ENCODE assay signal across 12 cellular contexts in the genomic region with DNA sequence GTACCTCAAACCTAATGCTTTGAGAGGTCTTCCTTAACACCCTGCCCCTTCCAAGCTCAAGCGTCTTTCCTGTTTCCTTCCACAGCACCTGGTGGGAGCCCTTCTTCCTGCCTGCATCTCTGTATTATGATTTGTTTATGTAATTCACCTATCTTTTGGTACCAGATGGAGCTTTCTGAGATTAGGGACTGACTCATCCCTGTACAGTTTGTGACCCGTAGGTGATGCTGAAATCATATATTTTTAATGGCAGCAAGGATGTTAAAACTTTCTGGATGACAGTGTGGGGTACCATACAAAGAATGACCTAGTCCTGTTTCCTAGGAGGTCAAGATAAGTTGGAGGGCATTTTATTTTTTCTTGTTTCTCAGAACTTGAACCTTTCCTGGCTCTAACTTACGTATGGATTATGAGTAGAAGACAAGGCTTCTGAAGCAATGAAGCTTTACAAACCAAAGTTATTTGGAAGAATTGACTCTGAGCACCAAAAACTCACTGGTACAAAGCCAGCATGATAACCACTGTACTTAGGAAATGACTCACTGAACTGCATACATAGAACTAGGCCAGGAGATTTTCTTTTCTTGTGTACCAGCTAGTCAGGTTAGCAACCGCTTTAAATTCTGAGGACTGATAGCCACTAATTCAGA. TPM values are rescaled to one million over a fixed set of nuclear protein-coding genes. Genes with fewer than 3 reads are reported as not detected.
DNase-seq lines count a peak whose midpoint lies in the region; ATAC-seq and TF ChIP-seq lines count a peak whose summit lies in the region.
"Had no signal": no experiment of that assay in that cellular context is flagged by ENCODE, and none has a peak within 500 bp of the region (broad histone marks: within the 10 kb centered on the region; RNA-seq: fewer than 3 reads in every experiment).

No MANE protein-coding gene starts in this region.

- no peaks in the 10 kb centered on the region for H3K4me1 ChIP-seq in esophagus muscularis mucosa

- TF ChIP-seq EP300 in esophagus muscularis mucosa (IDR thresholded peaks at IDR 0.05) = no peak

- H3K9me3 Mint-ChIP-seq in activated CD4-positive, alpha-beta T cell treated with anti-CD3 and anti-CD28 coated beads, Interleukin-2, amount 10 ng/mL, durations not matched to agents 24 days and 14 days = peaks cover 8% of the 10 kb centered on the region
- peaks cover 3% of the 10 kb centered on the region for H3K9me3 Mint-ChIP-seq in activated T-helper 1 cell treated with anti-CD3 and anti-CD28 coated beads, Interleukin-12 subunit alpha, Interleukin-12 subunit beta, Interleukin-2, Interleukin-4 antibody, amounts not matched to agents 30 ng/mL and 10 ng/mL and 1 ng/mL, durations not matched to agents 14 hours and 24 hours and 36 hours
- H3K9me3 Mint-ChIP-seq in stimulated activated naive B cell treated with anti-CD40 and anti-IgM and Interleukin-4, amounts not matched to agents 10 μg/mL and 1 μg/mL and 100 μg/mL, for 72 hours = peaks cover 0 to 1% of the 10 kb centered on the region in 2 donors
- no peaks in the 10 kb centered on the region for H3K9me3 Mint-ChIP-seq in CD14-positive monocyte
- H3K9me3 Mint-ChIP-seq: central memory CD8-positive, alpha-beta T cell had no signal

- peak; percentile 67 for ATAC-seq in HG03039 (IDR thresholded peaks at IDR 0.05; ENCODE audit: unreplicated experiment)
- ATAC-seq in stimulated activated naive B cell treated with anti-CD40 and anti-IgM and Interleukin-4, amounts not matched to agents 10 μg/mL and 1 μg/mL and 100 μg/mL, for 72 hours (replicated peaks) = peak; percentile 84 to 86

- no peaks in the 10 kb centered on the region for H3K9me3 ChIP-seq in esophagus muscularis mucosa

- peak overlapping the region; percentile 79 for H3K27ac Mint-ChIP-seq in activated CD4-positive, alpha-beta T cell treated with anti-CD3 and anti-CD28 coated beads, Interleukin-2, amount 10 ng/mL, durations not matched to agents 24 days and 14 days
- H3K27ac Mint-ChIP-seq in activated T-helper 1 cell treated with anti-CD3 and anti-CD28 coated beads, Interleukin-12 subunit alpha, Interleukin-12 subunit beta, Interleukin-2, Interleukin-4 antibody, amounts not matched to agents 30 ng/mL and 10 ng/mL and 1 ng/mL, durations not matched to agents 14 hours and 24 hours and 36 hours = peak overlapping the region; percentile 59
- H3K27ac Mint-ChIP-seq in stimulated activated naive B cell treated with anti-CD40 and anti-IgM and Interleukin-4, amounts not matched to agents 10 μg/mL and 1 μg/mL and 100 μg/mL, for 72 hours = peak overlapping the region; percentile 27
- H3K27ac Mint-ChIP-seq in CD14-positive monocyte = peak overlapping the region in 1 of 7 donors; percentile 0

- H3K27ac ChIP-seq in esophagus muscularis mucosa (replicated peaks in 1 of 4) = no peak overlapping the region

- 88% methylated on average over 4 of the region's 4 CpGs for WGBS in esophagus muscularis mucosa

- no peaks in the 10 kb centered on the region for H3K27me3 ChIP-seq in esophagus muscularis mucosa

- H3K36me3 ChIP-seq in esophagus muscularis mucosa = no peaks in the 10 kb centered on the region

- TF ChIP-seq POLR2A in esophagus muscularis mucosa (IDR thresholded peaks at IDR 0.05; ENCODE audit: low read depth) = no peak

- H3K4me3 Mint-ChIP-seq in activated CD4-positive, alpha-beta T cell treated with anti-CD3 and anti-CD28 coated beads, Interleukin-2, amount 10 ng/mL, durations not matched to agents 24 days and 14 days = peak overlapping the region; percentile 15
- H3K4me3 Mint-ChIP-seq in activated T-helper 1 cell treated with anti-CD3 and anti-CD28 coated beads, Interleukin-12 subunit alpha, Interleukin-12 subunit beta, Interleukin-2, Interleukin-4 antibody, amounts not matched to agents 30 ng/mL and 10 ng/mL and 1 ng/mL, durations not matched to agents 14 hours and 24 hours and 36 hours = peak overlapping the region; percentile 5
- H3K4me3 Mint-ChIP-seq in stimulated activated naive B cell treated with anti-CD40 and anti-IgM and Interleukin-4, amounts not matched to agents 10 μg/mL and 1 μg/mL and 100 μg/mL, for 72 hours = peak overlapping the region in 1 of 2 donors; percentile 34
- H3K4me3 Mint-ChIP-seq in CD14-positive monocyte = no peak overlapping the region
- H3K4me3 Mint-ChIP-seq: central memory CD8-positive, alpha-beta T cell had no signal

- H3K4me3 ChIP-seq in esophagus muscularis mucosa = no peak overlapping the region
- H3K4me3 ChIP-seq: lung had no signal

- intact Hi-C loops in activated CD4-positive, alpha-beta T cell treated with anti-CD3 and anti-CD28 coated beads, Interleukin-2, amount 10 ng/mL, durations not matched to agents 24 days and 14 days (cut with micrococcal nuclease) = loop anchor here (1.0 to 5.0 kb wide), 5 partner anchors 45 to 401 kb away; a partner anchor contains a TSS
- intact Hi-C loops in activated T-helper 1 cell treated with anti-CD3 and anti-CD28 coated beads, Interleukin-12 subunit alpha, Interleukin-12 subunit beta, Interleukin-2, Interleukin-4 antibody, amounts not matched to agents 30 ng/mL and 10 ng/mL and 1 ng/mL, durations not matched to agents 14 hours and 24 hours and 36 hours (cut with micrococcal nuclease) = loop anchor here (1.0 to 5.0 kb wide), 6 partner anchors 14 to 256 kb away; a partner anchor contains a TSS
- intact Hi-C loops in CD14-positive monocyte (cut with micrococcal nuclease) (no loop called here), esophagus muscularis mucosa (cut with DNase I) (no loop called here)

- peak; percentile 58 for DNase-seq in activated CD4-positive, alpha-beta T cell treated with anti-CD3 and anti-CD28 coated beads, Interleukin-2, amount 10 ng/mL, durations not matched to agents 24 days and 14 days
- no peak for DNase-seq in activated CD4-positive, alpha-beta T cell treated with anti-CD3 and anti-CD28 coated beads for 1 hour
- no peak for DNase-seq in activated T-helper 1 cell treated with anti-CD3 and anti-CD28 coated beads, Interleukin-12 subunit alpha, Interleukin-12 subunit beta, Interleukin-2, Interleukin-4 antibody, amounts not matched to agents 30 ng/mL and 10 ng/mL and 1 ng/mL, durations not matched to agents 14 hours and 24 hours and 36 hours (ENCODE audit: low spot score)
- DNase-seq in stimulated activated naive B cell treated with anti-CD40 and anti-IgM and Interleukin-4, amounts not matched to agents 10 μg/mL and 1 μg/mL and 100 μg/mL, for 72 hours = peak; percentile 4
- DNase-seq in CD14-positive monocyte (ENCODE audit: low spot score) = no peak
- DNase-seq in esophagus muscularis mucosa (ENCODE audit: extremely low spot score) = no peak
- DNase-seq in GOT3 (lab: John Stamatoyannopoulos, UW) = no peak
- DNase-seq: NCI-H1417 treated with DMSO at 0.1 percent for 48 hours; stimulated activated CD4-positive, alpha-beta T cell treated with anti-CD3 and anti-CD28 coated beads, Interleukin-4, amount 100 ng/mL, for 24 hours had no signal

- peaks cover 3% of the 10 kb centered on the region for H3K36me3 Mint-ChIP-seq in activated CD4-positive, alpha-beta T cell treated with anti-CD3 and anti-CD28 coated beads, Interleukin-2, amount 10 ng/mL, durations not matched to agents 24 days and 14 days (ENCODE audit: low read depth)
- H3K36me3 Mint-ChIP-seq in activated T-helper 1 cell treated with anti-CD3 and anti-CD28 coated beads, Interleukin-12 subunit alpha, Interleukin-12 subunit beta, Interleukin-2, Interleukin-4 antibody, amounts not matched to agents 30 ng/mL and 10 ng/mL and 1 ng/mL, durations not matched to agents 14 hours and 24 hours and 36 hours (ENCODE audit: low read depth) = peaks cover 10% of the 10 kb centered on the region
- peaks cover 1 to 11% of the 10 kb centered on the region in 2 donors for H3K36me3 Mint-ChIP-seq in stimulated activated naive B cell treated with anti-CD40 and anti-IgM and Interleukin-4, amounts not matched to agents 10 μg/mL and 1 μg/mL and 100 μg/mL, for 72 hours
- no peaks in the 10 kb centered on the region for H3K36me3 Mint-ChIP-seq in CD14-positive monocyte

- TF ChIP-seq CTCF in CD14-positive monocyte (IDR thresholded peaks at IDR 0.05) = no peak
- no peak for TF ChIP-seq CTCF in esophagus muscularis mucosa (IDR thresholded peaks at IDR 0.05)

- peaks cover 23% of the 10 kb centered on the region for H3K4me1 Mint-ChIP-seq in activated CD4-positive, alpha-beta T cell treated with anti-CD3 and anti-CD28 coated beads, Interleukin-2, amount 10 ng/mL, durations not matched to agents 24 days and 14 days
- H3K4me1 Mint-ChIP-seq in activated T-helper 1 cell treated with anti-CD3 and anti-CD28 coated beads, Interleukin-12 subunit alpha, Interleukin-12 subunit beta, Interleukin-2, Interleukin-4 antibody, amounts not matched to agents 30 ng/mL and 10 ng/mL and 1 ng/mL, durations not matched to agents 14 hours and 24 hours and 36 hours (ENCODE audit: low read depth) = peaks cover 37% of the 10 kb centered on the region
- H3K4me1 Mint-ChIP-seq in stimulated activated naive B cell treated with anti-CD40 and anti-IgM and Interleukin-4, amounts not matched to agents 10 μg/mL and 1 μg/mL and 100 μg/mL, for 72 hours = peaks cover 40 to 66% of the 10 kb centered on the region in 2 donors
- H3K4me1 Mint-ChIP-seq in CD14-positive monocyte = peaks cover 24% of the 10 kb centered on the region
- H3K4me1 Mint-ChIP-seq: central memory CD8-positive, alpha-beta T cell had no signal

- H3K27me3 Mint-ChIP-seq in activated CD4-positive, alpha-beta T cell treated with anti-CD3 and anti-CD28 coated beads, Interleukin-2, amount 10 ng/mL, durations not matched to agents 24 days and 14 days = peaks cover 7% of the 10 kb centered on the region
- H3K27me3 Mint-ChIP-seq in activated T-helper 1 cell treated with anti-CD3 and anti-CD28 coated beads, Interleukin-12 subunit alpha, Interleukin-12 subunit beta, Interleukin-2, Interleukin-4 antibody, amounts not matched to agents 30 ng/mL and 10 ng/mL and 1 ng/mL, durations not matched to agents 14 hours and 24 hours and 36 hours (ENCODE audit: insufficient read depth) = peaks cover 4% of the 10 kb centered on the region
- H3K27me3 Mint-ChIP-seq in stimulated activated naive B cell treated with anti-CD40 and anti-IgM and Interleukin-4, amounts not matched to agents 10 μg/mL and 1 μg/mL and 100 μg/mL, for 72 hours = no peaks in the 10 kb centered on the region
- H3K27me3 Mint-ChIP-seq in CD14-positive monocyte (ENCODE audit: low read depth in 3 of 3) = peaks cover 0 to 2% (median 0%) of the 10 kb centered on the region in 3 donors
- H3K27me3 Mint-ChIP-seq: central memory CD8-positive, alpha-beta T cell had no signal

RNA-seq across cellular contexts. Expression of a gene that starts 46.6 kb away (rescaled TPM):
- total RNA-seq in activated CD4-positive, alpha-beta T cell treated with anti-CD3 and anti-CD28 coated beads, Interleukin-2, amount 10 ng/mL, durations not matched to agents 24 days and 14 days = 2.0 and 2.2 TPM in 2 replicates
- total RNA-seq in activated T-helper 1 cell treated with anti-CD3 and anti-CD28 coated beads, Interleukin-12 subunit alpha, Interleukin-12 subunit beta, Interleukin-2, Interleukin-4 antibody, amounts not matched to agents 30 ng/mL and 10 ng/mL and 1 ng/mL, durations not matched to agents 14 hours and 24 hours and 36 hours = 1.2 and 1.3 TPM in 2 replicates
- polyA plus RNA-seq in CD14-positive monocyte = under 1 TPM in 1 of 2 donors, not detected in 1; 0.13 TPM
- not detected for total RNA-seq in esophagus muscularis mucosa

Comparison
In these comparisons a context has a peak if more than half of its experiments do, and no peak if none do; other contexts are left out.
1. DNase-seq: peak in activated CD4-positive, alpha-beta T cell treated with anti-CD3 and anti-CD28 coated beads, Interleukin-2, amount 10 ng/mL, durations not matched to agents 24 days and 14 days (single experiment) and stimulated activated naive B cell treated with anti-CD40 and anti-IgM and Interleukin-4, amounts not matched to agents 10 μg/mL and 1 μg/mL and 100 μg/mL, for 72 hours (single experiment); none in activated CD4-positive, alpha-beta T cell treated with anti-CD3 and anti-CD28 coated beads for 1 hour (single experiment), activated T-helper 1 cell treated with anti-CD3 and anti-CD28 coated beads, Interleukin-12 subunit alpha, Interleukin-12 subunit beta, Interleukin-2, Interleukin-4 antibody, amounts not matched to agents 30 ng/mL and 10 ng/mL and 1 ng/mL, durations not matched to agents 14 hours and 24 hours and 36 hours (single experiment), CD14-positive monocyte (single experiment), esophagus muscularis mucosa (single experiment) and GOT3 (single experiment).
2. H3K4me3 Mint-ChIP-seq: peak in activated CD4-positive, alpha-beta T cell treated with anti-CD3 and anti-CD28 coated beads, Interleukin-2, amount 10 ng/mL, durations not matched to agents 24 days and 14 days (single experiment) and activated T-helper 1 cell treated with anti-CD3 and anti-CD28 coated beads, Interleukin-12 subunit alpha, Interleukin-12 subunit beta, Interleukin-2, Interleukin-4 antibody, amounts not matched to agents 30 ng/mL and 10 ng/mL and 1 ng/mL, durations not matched to agents 14 hours and 24 hours and 36 hours (single experiment); none in CD14-positive monocyte (0 of 2).
3. intact Hi-C loops: an anchor here in activated CD4-positive, alpha-beta T cell treated with anti-CD3 and anti-CD28 coated beads, Interleukin-2, amount 10 ng/mL, durations not matched to agents 24 days and 14 days (1.0 to 5.0 kb wide) and activated T-helper 1 cell treated with anti-CD3 and anti-CD28 coated beads, Interleukin-12 subunit alpha, Interleukin-12 subunit beta, Interleukin-2, Interleukin-4 antibody, amounts not matched to agents 30 ng/mL and 10 ng/mL and 1 ng/mL, durations not matched to agents 14 hours and 24 hours and 36 hours (1.0 to 5.0 kb wide); none called in CD14-positive monocyte and esophagus muscularis mucosa.